Comparison of ENCODE assay signal across 10 cellular contexts in genomic region chr17:80279895-80280294, GRCh38. TPM values are rescaled to one million over a fixed set of nuclear protein-coding genes. Genes with fewer than 3 reads are reported as not detected.
A peak's percentile ranks its signal among the peaks of the same experiment; 100 is the strongest.
DNase-seq lines count a peak whose midpoint lies in the region; ATAC-seq and TF ChIP-seq lines count a peak whose summit lies in the region.
"Had no signal": no experiment of that assay in that cellular context is flagged by ENCODE, and none has a peak within 500 bp of the region (broad histone marks: within the 10 kb centered on the region; RNA-seq: fewer than 3 reads in every experiment).

No MANE protein-coding gene starts in this region.

- no peak overlapping the region for H3K4me3 ChIP-seq in GM23248
- no peak overlapping the region for H3K4me3 ChIP-seq in astrocyte of the cerebellum (ENCODE audit: low read depth, low read length)
- no peak overlapping the region for H3K4me3 ChIP-seq in smooth muscle cell
- H3K4me3 ChIP-seq: coronary artery had no signal

- in situ Hi-C loops in GM23248 (cut with MboI): no loop called here
- in situ Hi-C loops in astrocyte of the cerebellum (cut with HindIII; ENCODE audit: low sequenced_read_pairs): no loop called here
- in situ Hi-C loops in G401 (cut with HindIII; ENCODE audit: low sequenced_read_pairs): no loop called here

- TF ChIP-seq CTCF in astrocyte of the cerebellum (IDR thresholded peaks at IDR 0.05; ENCODE audit: low read depth, low read length, missing control alignments) (peak; percentile 41), smooth muscle cell (IDR thresholded peaks at IDR 0.05; ENCODE audit: borderline replicate concordance, insufficient read depth, poor library complexity, severe bottlenecking) (no peak)

- WGBS in GM23248 (ENCODE audit: low coverage in 1 of 2, low lambda C conversion rate in 2 of 2, missing lambda C conversion rate in 2 of 2), 2 experiments: 48 to 62% methylated on average over 11 to 14 of the region's 14 CpGs
- WGBS in smooth muscle cell (ENCODE audit: low lambda C conversion rate): 67% methylated on average over 14 of the region's 14 CpGs

- intact Hi-C loops in left cardiac atrium (cut with DNase I): no loop called here

- peak overlapping the region; percentile 56 for H3K27ac ChIP-seq in GM23248
- H3K27ac ChIP-seq in smooth muscle cell (ENCODE audit: low read depth): no peak overlapping the region

- no peaks in the 10 kb centered on the region for H3K27me3 ChIP-seq in GM23248 (replicated peaks; ENCODE audit: insufficient read depth)
- H3K27me3 ChIP-seq in smooth muscle cell (ENCODE audit: low read depth): no peaks in the 10 kb centered on the region

- H3K79me2 ChIP-seq in GM23248 (ENCODE audit: insufficient read depth) (peaks cover 25% of the 10 kb centered on the region; the same call in 1 of the 2 replicates), smooth muscle cell (ENCODE audit: low read depth) (no peaks in the 10 kb centered on the region)

- ATAC-seq in left cardiac atrium (peak; percentile 77 to 85), GM18873 (IDR thresholded peaks at IDR 0.05; ENCODE audit: low FRiP score, unreplicated experiment) (no peak)

- H2AFZ ChIP-seq in GM23248 (no peak overlapping the region), smooth muscle cell (ENCODE audit: low read depth) (no peak overlapping the region)

- H4K20me1 ChIP-seq in GM23248 (ENCODE audit: insufficient read depth) (no peaks in the 10 kb centered on the region), smooth muscle cell (ENCODE audit: low read depth) (peaks cover 71% of the 10 kb centered on the region)

- DNase-seq in GM23248 (peak; percentile 93), astrocyte of the cerebellum (ENCODE audit: low read depth) (peak; percentile 92), left cardiac atrium (peak; percentile 83), smooth muscle cell (lab: John Stamatoyannopoulos, UW; ENCODE audit: unreplicated experiment) (peak; percentile 5), G401 (ENCODE audit: low spot score) (no peak)
- DNase-seq in stimulated activated CD4-positive, alpha-beta T cell treated with anti-CD3 and anti-CD28 coated beads, Interleukin-2, amount 100 ng/mL, for 48 hours: no peak
- DNase-seq: activated CD4-positive, alpha-beta T cell treated with anti-CD3 and anti-CD28 coated beads for 1 hour; NCI-H510A treated with DMSO at 0.1 percent for 48 hours had no signal

- no peaks in the 10 kb centered on the region for H3K9me3 ChIP-seq in GM23248 (ENCODE audit: low read depth)
- no peaks in the 10 kb centered on the region for H3K9me3 ChIP-seq in smooth muscle cell (replicated peaks; ENCODE audit: low read depth)

- H3K4me2 ChIP-seq in GM23248 (ENCODE audit: unreplicated experiment) (peak overlapping the region; percentile 27), smooth muscle cell (no peak overlapping the region)

- H3K9ac ChIP-seq in GM23248 (peak overlapping the region; percentile 37; the same call in 1 of the 2 replicates), smooth muscle cell (ENCODE audit: low read depth) (no peak overlapping the region)

- H3K9me2 ChIP-seq in GM23248 (ENCODE audit: insufficient read depth): no peaks in the 10 kb centered on the region

- H3K36me3 ChIP-seq in GM23248 (ENCODE audit: low read depth) (no peaks in the 10 kb centered on the region; the same call in 1 of the 2 replicates), smooth muscle cell (ENCODE audit: low read depth) (no peaks in the 10 kb centered on the region)

- peaks cover 7% of the 10 kb centered on the region; the same call in 1 of the 2 replicates for H3F3A ChIP-seq in GM23248 (ENCODE audit: insufficient read depth)
- no peaks in the 10 kb centered on the region for H3F3A ChIP-seq in smooth muscle cell (ENCODE audit: low read depth)

- peaks cover 16% of the 10 kb centered on the region; the same call in 1 of the 2 replicates for H3K4me1 ChIP-seq in GM23248 (ENCODE audit: insufficient read depth)
- no peaks in the 10 kb centered on the region for H3K4me1 ChIP-seq in smooth muscle cell (ENCODE audit: low read depth)

RNA-seq across cellular contexts. Expression of gene RNF213, which starts 19.2 kb away (rescaled TPM):
- total RNA-seq in GM23248 (2014; rRNA removed; shearing (Covaris generic)): 45.0 and 62.3 TPM in 2 replicates
- polyA plus RNA-seq in GM23248 (2016; fragmentation: Nextera tagmentation; extraction: Ambion mirVana) (16.7 and 18.8 TPM in 2 replicates), smooth muscle cell (12.8 and 21.4 TPM in 2 replicates)
- total RNA-seq in left cardiac atrium (10 to 100 TPM; 43.4 to 48.4 TPM), smooth muscle cell (41.9 and 43.0 TPM in 2 replicates)
- total RNA-seq in G401 (2014; rRNA removed; shearing (Covaris generic)): 12.9 and 15.2 TPM in 2 replicates

RNA-seq across cellular contexts. Expression of gene SLC26A11, which starts 59.7 kb away (rescaled TPM):
- 13.9 and 16.3 TPM in 2 replicates for total RNA-seq in GM23248 (2014; rRNA removed; shearing (Covaris generic))
- polyA plus RNA-seq in GM23248 (2016; fragmentation: Nextera tagmentation; extraction: Ambion mirVana): 11.4 and 11.9 TPM in 2 replicates
- 1 to 10 TPM; 6.4 to 6.6 TPM for total RNA-seq in left cardiac atrium
- total RNA-seq in smooth muscle cell: 8.2 and 13.7 TPM in 2 replicates
- 10.2 and 12.2 TPM in 2 replicates for polyA plus RNA-seq in smooth muscle cell
- total RNA-seq in G401 (2014; rRNA removed; shearing (Covaris generic)): 16.7 and 19.0 TPM in 2 replicates

RNA-seq across cellular contexts. Expression of gene SGSH, which starts 59.8 kb away (rescaled TPM):
- 21.2 and 35.2 TPM in 2 replicates for total RNA-seq in GM23248 (2014; rRNA removed; shearing (Covaris generic))
- polyA plus RNA-seq in GM23248 (2016; fragmentation: Nextera tagmentation; extraction: Ambion mirVana) (63.5 and 69.8 TPM in 2 replicates), smooth muscle cell (26.7 and 29.2 TPM in 2 replicates)
- total RNA-seq in left cardiac atrium (10 to 100 TPM; 18.0 to 23.0 TPM), smooth muscle cell (5.8 and 8.5 TPM in 2 replicates)
- 19.8 and 31.7 TPM in 2 replicates for total RNA-seq in G401 (2014; rRNA removed; shearing (Covaris generic))

Comparison
In these comparisons a context has a peak if more than half of its experiments do, and no peak if none do; other contexts are left out.
1. DNase-seq: peak in GM23248 (single experiment), astrocyte of the cerebellum (single experiment), left cardiac atrium (single experiment) and smooth muscle cell (single experiment); none in stimulated activated CD4-positive, alpha-beta T cell treated with anti-CD3 and anti-CD28 coated beads, Interleukin-2, amount 100 ng/mL, for 48 hours (0 of 2) and G401 (single experiment).